11 cellular contexts compared by ENCODE assay signal in the genomic region with DNA sequence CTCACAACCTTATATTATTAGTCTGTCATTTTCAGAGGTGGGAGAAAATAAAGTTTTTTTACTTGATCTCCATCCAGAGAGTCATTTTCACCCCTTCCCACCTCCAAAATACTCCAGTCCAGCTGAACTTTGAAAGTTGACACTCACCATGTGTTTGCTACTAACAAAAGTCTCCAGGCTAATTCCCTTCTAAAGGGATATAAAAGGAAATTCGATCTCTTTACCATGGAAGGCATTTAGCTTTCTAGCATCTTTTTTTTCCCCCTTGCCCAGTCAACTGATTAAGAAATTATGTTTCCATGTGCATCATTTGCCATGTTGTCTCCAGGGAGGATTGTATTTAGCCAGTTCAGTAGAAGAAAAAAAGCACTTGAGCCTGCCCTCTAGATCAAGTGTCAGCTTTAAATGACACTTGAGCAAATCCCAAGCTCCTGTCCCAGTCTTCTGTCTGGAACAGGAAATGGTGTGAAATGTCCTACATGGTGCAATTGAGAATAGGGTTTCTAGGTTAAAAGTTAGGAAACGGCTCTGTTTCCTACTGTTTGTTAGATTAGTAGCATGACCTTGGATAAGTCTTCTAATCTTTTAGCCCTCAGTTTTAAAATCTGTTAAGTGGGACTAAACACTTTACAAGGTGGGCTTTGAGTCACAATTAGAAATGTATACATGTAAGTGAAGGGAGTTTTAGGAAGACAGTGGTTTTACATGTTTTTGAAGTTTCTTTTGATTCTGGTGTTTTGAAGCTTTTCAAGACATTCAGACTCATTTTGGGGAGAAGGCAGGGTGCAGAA.
DNase-seq lines count a peak whose midpoint lies in the region; ATAC-seq and TF ChIP-seq lines count a peak whose summit lies in the region.
"Had no signal": no experiment of that assay in that cellular context is flagged by ENCODE, and none has a peak within 500 bp of the region (broad histone marks: within the 10 kb centered on the region; RNA-seq: fewer than 3 reads in every experiment).

No MANE protein-coding gene starts in this region.

- no peak overlapping the region for H3K4me3 ChIP-seq in Panc1 (ENCODE audit: low read depth in 2 of 2, low read length in 2 of 2)

- peaks cover 21% of the 10 kb centered on the region for H3K36me3 Mint-ChIP-seq in activated naive CD4-positive, alpha-beta T cell treated with anti-CD3 and anti-CD28 coated beads, Interleukin-2, amount 50 U/mL, for 24 hours
- H3K36me3 Mint-ChIP-seq in glutamatergic neuron (ENCODE audit: unreplicated experiment) (no peaks in the 10 kb centered on the region), type B pancreatic cell (peaks cover 19% of the 10 kb centered on the region)

- CTCF ChIA-PET in Panc1 (lab: Charles Lee): no interaction called here

- peak overlapping the region; percentile 61 for H3K27ac Mint-ChIP-seq in activated naive CD4-positive, alpha-beta T cell treated with anti-CD3 and anti-CD28 coated beads, Interleukin-2, amount 50 U/mL, for 24 hours
- H3K27ac Mint-ChIP-seq in glutamatergic neuron (ENCODE audit: unreplicated experiment): peak overlapping the region; percentile 84
- H3K27ac Mint-ChIP-seq in type B pancreatic cell: peak overlapping the region; percentile 62

- in situ Hi-C loops in Panc1 (cut with HindIII; ENCODE audit: low pct_unique_long_range_greater_than_20kb, low sequenced_read_pairs): no loop called here

- peaks cover 82% of the 10 kb centered on the region for H3K4me1 Mint-ChIP-seq in activated naive CD4-positive, alpha-beta T cell treated with anti-CD3 and anti-CD28 coated beads, Interleukin-2, amount 50 U/mL, for 24 hours
- H3K4me1 Mint-ChIP-seq in glutamatergic neuron (ENCODE audit: low read depth, unreplicated experiment) (peaks cover 39% of the 10 kb centered on the region), type B pancreatic cell (ENCODE audit: unreplicated experiment) (peaks cover 59% of the 10 kb centered on the region)

- BruUV-seq in Panc1 (replicated peaks; lab: Mats Ljungman, UMichigan): no TSS peak

- no peak for ATAC-seq in Panc1

- POLR2A ChIA-PET in Panc1 (lab: Charles Lee): interaction anchor here (0.6 kb wide), 1 partner anchor 191 kb away, joined by 4 read pairs; no protein-coding TSS in a partner anchor

- no peaks in the 10 kb centered on the region for H3K27me3 Mint-ChIP-seq in activated naive CD4-positive, alpha-beta T cell treated with anti-CD3 and anti-CD28 coated beads, Interleukin-2, amount 50 U/mL, for 24 hours
- H3K27me3 Mint-ChIP-seq in glutamatergic neuron (ENCODE audit: unreplicated experiment) (no peaks in the 10 kb centered on the region), type B pancreatic cell (no peaks in the 10 kb centered on the region)

- 0 out of 2 replicates have a peak overlapping the region, but pooled peaks have one; percentile 15 for H3K27ac ChIP-seq in Panc1 (ENCODE audit: low read length)

- no peak for DNase-seq in activated naive CD4-positive, alpha-beta T cell (lab: John Stamatoyannopoulos, UW)
- no peak for DNase-seq in Panc1 (ENCODE audit: low read depth, low spot score)
- no peak for DNase-seq in glutamatergic neuron
- DNase-seq in type B pancreatic cell (ENCODE audit: extremely low spot score, unreplicated experiment): no peak
- no peak for DNase-seq in hepatic stellate cell (ENCODE audit: low spot score)
- no peak for DNase-seq in NCI-H774 (lab: John Stamatoyannopoulos, UW)
- no peak for DNase-seq in putamen (ENCODE audit: low spot score)
- DNase-seq: activated CD4-positive, alpha-beta T cell treated with anti-CD3 and anti-CD28 coated beads for 4 hours; dermis blood vessel endothelial cell; stimulated activated CD4-positive, alpha-beta T cell treated with anti-CD3 and anti-CD28 coated beads, Interleukin-2, amount 100 ng/mL, for 48 hours had no signal

- H3K36me3 ChIP-seq in Panc1 (ENCODE audit: control insufficient read depth, insufficient read depth, low read length): peaks cover 4% of the 10 kb centered on the region

- H3K4me1 ChIP-seq in Panc1 (ENCODE audit: control insufficient read depth, insufficient read depth, low read length): peaks cover 39% of the 10 kb centered on the region

- H3K9me3 ChIP-seq in Panc1 (ENCODE audit: control insufficient read depth, insufficient read depth, low read depth, low read length): no peaks in the 10 kb centered on the region

- no peaks in the 10 kb centered on the region for H3K27me3 ChIP-seq in Panc1 (ENCODE audit: control insufficient read depth, insufficient read depth, low read length)

- no peak overlapping the region for H3K4me3 Mint-ChIP-seq in activated naive CD4-positive, alpha-beta T cell treated with anti-CD3 and anti-CD28 coated beads, Interleukin-2, amount 50 U/mL, for 24 hours
- H3K4me3 Mint-ChIP-seq in glutamatergic neuron (ENCODE audit: unreplicated experiment) (peak overlapping the region; percentile 4), type B pancreatic cell (peak overlapping the region; percentile 71)

- intact Hi-C loops in Panc1 (cut with micrococcal nuclease; ENCODE audit: unreplicated experiment): no loop called here

- TF ChIP-seq CTCF in Panc1 (IDR thresholded peaks at IDR 0.05) (no peak), glutamatergic neuron (IDR thresholded peaks at IDR 0.05; ENCODE audit: partially characterized antibody, unreplicated experiment) (no peak), type B pancreatic cell (conservative IDR thresholded peaks at IDR 0.05) (no peak)

- H3K9me3 Mint-ChIP-seq in activated naive CD4-positive, alpha-beta T cell treated with anti-CD3 and anti-CD28 coated beads, Interleukin-2, amount 50 U/mL, for 24 hours: no peaks in the 10 kb centered on the region
- H3K9me3 Mint-ChIP-seq in glutamatergic neuron (ENCODE audit: unreplicated experiment) (peaks cover 1% of the 10 kb centered on the region), type B pancreatic cell (no peaks in the 10 kb centered on the region)
